Comparison of ENCODE assay signal across 28 cellular contexts in genomic region chr1:33532250-33532649, GRCh38.
"Had no signal": no experiment of that assay in that cellular context is flagged by ENCODE, and none has a peak within 500 bp of the region (broad histone marks: within the 10 kb centered on the region; RNA-seq: fewer than 3 reads in every experiment).

No MANE protein-coding gene starts in this region.

- H3K36me3 ChIP-seq: ovary, right lobe of liver, sigmoid colon, stomach, thoracic aorta, thyroid gland, tibial nerve, upper lobe of left lung, vagina had no signal

- H3K4me3 ChIP-seq: ovary, psoas muscle, right lobe of liver, sigmoid colon, stomach, thoracic aorta, thyroid gland, tibial nerve, upper lobe of left lung, vagina had no signal

- H3K4me1 ChIP-seq: parathyroid adenoma, psoas muscle, right lobe of liver, sigmoid colon, stomach, thyroid gland, tibial nerve, upper lobe of left lung, vagina had no signal

- H3K9me3 ChIP-seq: ovary, psoas muscle, right lobe of liver, sigmoid colon, stomach, thoracic aorta, thyroid gland, tibial nerve, upper lobe of left lung, vagina had no signal

- ATAC-seq: naive thymus-derived CD4-positive, alpha-beta T cell; natural killer cell; psoas muscle; right cardiac atrium; right lobe of liver; stimulated activated effector memory CD8-positive, alpha-beta T cell treated with anti-CD3 and anti-CD28 coated beads, Interleukin-12 subunit alpha, Interleukin-12 subunit beta, amount 100 ng/mL, for 72 hours; stimulated activated naive B cell treated with anti-CD40 and anti-IgM and Interleukin-4, amounts not matched to agents 10 μg/mL and 1 μg/mL and 100 μg/mL, for 72 hours had no signal

- H3K4me3 Mint-ChIP-seq: naive thymus-derived CD4-positive, alpha-beta T cell; natural killer cell; nephron; stimulated activated effector memory CD8-positive, alpha-beta T cell treated with anti-CD3 and anti-CD28 coated beads, Interleukin-12 subunit alpha, Interleukin-12 subunit beta, amount 100 ng/mL, for 72 hours; stimulated activated naive B cell treated with anti-CD40 and anti-IgM and Interleukin-4, amounts not matched to agents 10 μg/mL and 1 μg/mL and 100 μg/mL, for 72 hours; stimulated activated naive CD8-positive, alpha-beta T cell treated with anti-CD3 and anti-CD28 coated beads, Interleukin-15, Interleukin-2, amounts not matched to agents 100 ng/mL and 50 ng/mL, for 24 hours had no signal

- H3K9ac ChIP-seq: parathyroid adenoma had no signal

- H3K27ac Mint-ChIP-seq: naive thymus-derived CD4-positive, alpha-beta T cell; natural killer cell; nephron; stimulated activated effector memory CD8-positive, alpha-beta T cell treated with anti-CD3 and anti-CD28 coated beads, Interleukin-12 subunit alpha, Interleukin-12 subunit beta, amount 100 ng/mL, for 72 hours; stimulated activated naive B cell treated with anti-CD40 and anti-IgM and Interleukin-4, amounts not matched to agents 10 μg/mL and 1 μg/mL and 100 μg/mL, for 72 hours; stimulated activated naive CD8-positive, alpha-beta T cell treated with anti-CD3 and anti-CD28 coated beads, Interleukin-15, Interleukin-2, amounts not matched to agents 100 ng/mL and 50 ng/mL, for 24 hours had no signal

- FAIRE-seq: small intestine, urothelium cell line had no signal

- H3K27ac ChIP-seq: ovary, parathyroid adenoma, psoas muscle, right lobe of liver, sigmoid colon, stomach, thoracic aorta, thyroid gland, tibial nerve, upper lobe of left lung, vagina had no signal

- DNase-seq: naive thymus-derived CD4-positive, alpha-beta T cell; natural killer cell; occipital lobe; ovary; posterior cingulate gyrus; psoas muscle; right cardiac atrium; right lobe of liver; sigmoid colon; small intestine; stimulated activated CD4-positive, alpha-beta T cell treated with anti-CD3 and anti-CD28 coated beads, Interleukin-15, amount 100 ng/mL, for 24 hours; stimulated activated CD4-positive, alpha-beta T cell treated with anti-CD3 and anti-CD28 coated beads, Interleukin-2, amount 100 ng/mL, for 24 hours; stimulated activated CD4-positive, alpha-beta T cell treated with anti-CD3 and anti-CD28 coated beads, Interleukin-2, amount 100 ng/mL, for 48 hours; stimulated activated CD4-positive, alpha-beta T cell treated with anti-CD3 and anti-CD28 coated beads, Interleukin-4, amount 100 ng/mL, for 24 hours; stimulated activated naive B cell treated with anti-CD40 and anti-IgM and Interleukin-4, amounts not matched to agents 10 μg/mL and 1 μg/mL and 100 μg/mL, for 72 hours; stimulated activated naive CD4-positive, alpha-beta T cell treated with Interleukin-2 at 50 U/mL for 16 hours; stomach; thyroid gland; trophoblast cell had no signal

- H3K4me1 Mint-ChIP-seq: naive thymus-derived CD4-positive, alpha-beta T cell; natural killer cell; nephron; stimulated activated effector memory CD8-positive, alpha-beta T cell treated with anti-CD3 and anti-CD28 coated beads, Interleukin-12 subunit alpha, Interleukin-12 subunit beta, amount 100 ng/mL, for 72 hours; stimulated activated naive B cell treated with anti-CD40 and anti-IgM and Interleukin-4, amounts not matched to agents 10 μg/mL and 1 μg/mL and 100 μg/mL, for 72 hours had no signal

- H3K79me2 ChIP-seq: parathyroid adenoma had no signal

- H3K9me3 Mint-ChIP-seq: natural killer cell; nephron; stimulated activated naive CD8-positive, alpha-beta T cell treated with anti-CD3 and anti-CD28 coated beads, Interleukin-15, Interleukin-2, amounts not matched to agents 100 ng/mL and 50 ng/mL, for 24 hours had no signal

- H3K36me3 Mint-ChIP-seq: naive thymus-derived CD4-positive, alpha-beta T cell; natural killer cell; stimulated activated effector memory CD8-positive, alpha-beta T cell treated with anti-CD3 and anti-CD28 coated beads, Interleukin-12 subunit alpha, Interleukin-12 subunit beta, amount 100 ng/mL, for 72 hours; stimulated activated naive B cell treated with anti-CD40 and anti-IgM and Interleukin-4, amounts not matched to agents 10 μg/mL and 1 μg/mL and 100 μg/mL, for 72 hours had no signal

- H3K27me3 ChIP-seq: ovary, right lobe of liver, sigmoid colon, thyroid gland, tibial nerve, upper lobe of left lung, vagina had no signal

- H2AFZ ChIP-seq: parathyroid adenoma had no signal
